8 cellular contexts compared by ENCODE assay signal in the genomic region with DNA sequence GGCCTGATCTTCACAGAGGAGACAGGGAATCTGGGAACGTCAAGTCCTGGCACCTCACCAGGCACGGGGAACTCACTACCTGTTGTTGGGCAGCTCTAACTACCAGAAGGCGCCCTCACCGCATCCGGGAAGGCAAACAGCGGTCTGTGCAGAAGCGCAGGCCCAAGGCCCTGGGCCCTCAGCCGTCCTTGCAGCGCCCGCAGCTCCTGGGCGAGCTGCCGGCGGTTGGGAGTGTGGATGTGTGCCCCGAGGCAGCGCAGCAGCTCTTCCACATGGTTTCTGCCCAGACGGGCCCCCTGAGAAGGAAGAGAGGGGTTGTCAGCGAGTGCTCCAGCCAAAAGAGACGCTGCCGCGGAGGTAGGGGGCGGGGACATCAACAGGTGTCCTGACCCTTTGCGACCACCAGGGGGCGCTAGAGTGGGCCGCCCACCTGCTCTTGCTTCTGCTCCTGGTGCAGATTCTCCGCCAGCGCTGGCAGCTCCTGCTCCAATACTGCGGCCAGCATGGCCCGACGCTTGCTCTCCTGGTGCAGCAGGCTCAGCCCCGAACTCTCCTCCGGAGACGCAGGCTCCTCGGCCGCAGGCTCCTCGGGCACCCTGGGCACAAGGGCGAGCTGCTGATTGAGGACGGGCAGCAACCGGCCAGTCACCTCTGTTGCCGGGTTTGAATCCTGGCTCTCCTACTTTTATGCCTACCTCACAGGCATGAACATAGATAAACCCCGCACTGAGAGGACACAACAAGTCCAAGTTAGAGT. TPM values are rescaled to one million over a fixed set of nuclear protein-coding genes. Genes with fewer than 3 reads are reported as not detected.
DNase-seq lines count a peak whose midpoint lies in the region; ATAC-seq and TF ChIP-seq lines count a peak whose summit lies in the region.

No MANE protein-coding gene starts in this region.

- 29 to 41% methylated on average over 40 of the region's 40 CpGs for WGBS in lung, 2 donors

- peaks cover 43% of the 10 kb centered on the region for H3K4me1 Mint-ChIP-seq in activated CD4-positive, alpha-beta T cell treated with anti-CD3 and anti-CD28 coated beads, Interleukin-2, amount 10 ng/mL, durations not matched to agents 7 days and 5 days

- H3K36me3 Mint-ChIP-seq in activated CD4-positive, alpha-beta T cell treated with anti-CD3 and anti-CD28 coated beads, Interleukin-2, amount 10 ng/mL, durations not matched to agents 7 days and 5 days (ENCODE audit: low read depth): no peaks in the 10 kb centered on the region

- peak; percentile 70 for ATAC-seq in lung (ENCODE audit: insufficient read depth, low FRiP score)
- ATAC-seq in GM21390 (IDR thresholded peaks at IDR 0.05; ENCODE audit: unreplicated experiment): no peak

- H3K27ac Mint-ChIP-seq in activated CD4-positive, alpha-beta T cell treated with anti-CD3 and anti-CD28 coated beads, Interleukin-2, amount 10 ng/mL, durations not matched to agents 7 days and 5 days: peak overlapping the region; percentile 93

- DNase-seq in AG20443 (ENCODE audit: low spot score) (peak; percentile 88), GM19240 (ENCODE audit: insufficient read length, low spot score) (peak; percentile 97), NCI-H2171 treated with DMSO at 0.1 percent for 48 hours (lab: John Stamatoyannopoulos, UW) (peak; percentile 55), coronary artery (ENCODE audit: low spot score) (no peak), lung (ENCODE audit: low spot score) (peak; percentile 72)
- peak; percentile 83 for DNase-seq in activated CD4-positive, alpha-beta T cell treated with anti-CD3 and anti-CD28 coated beads, Interleukin-2, amount 10 ng/mL, durations not matched to agents 7 days and 5 days
- peak; percentile 67 for DNase-seq in stimulated activated CD8-positive, alpha-beta memory T cell treated with anti-CD3 and anti-CD28 coated beads, Interleukin-12 subunit alpha, Interleukin-12 subunit beta, amount 100 ng/mL, for 1 hour (ENCODE audit: low read depth)

- H3K9me3 ChIP-seq in lung (ENCODE audit: control insufficient read depth in 2 of 2, insufficient read depth in 1 of 2, low read length in 1 of 2): no peaks in the 10 kb centered on the region

- peaks cover 0 to 3% of the 10 kb centered on the region in 2 donors for H3K4me1 ChIP-seq in lung (ENCODE audit: control insufficient read depth in 2 of 2, insufficient read depth in 2 of 2, low read length in 2 of 2)

- peak; percentile 94 for TF ChIP-seq CTCF in coronary artery (IDR thresholded peaks at IDR 0.05)
- TF ChIP-seq CTCF in lung (IDR thresholded peaks at IDR 0.05; ENCODE audit: control extremely low read depth, extremely low read depth): peak; percentile 88

- POLR2A ChIA-PET in activated CD4-positive, alpha-beta T cell treated with anti-CD3 and anti-CD28 coated beads, Interleukin-2, amount 10 ng/mL, durations not matched to agents 7 days and 5 days (lab: Charles Lee): no interaction called here

- peak overlapping the region in 1 of 2 donors; percentile 16 for H3K27ac ChIP-seq in coronary artery
- no peak overlapping the region for H3K27ac ChIP-seq in lung (ENCODE audit: low read depth in 1 of 2, low read length in 1 of 2)

- H3K36me3 ChIP-seq in lung (ENCODE audit: control insufficient read depth in 2 of 2, insufficient read depth in 2 of 2, low read length in 2 of 2): peaks cover 0 to 76% of the 10 kb centered on the region in 2 donors

- no peaks in the 10 kb centered on the region for H3K27me3 ChIP-seq in lung (ENCODE audit: control insufficient read depth, insufficient read depth)

- H3K4me3 Mint-ChIP-seq in activated CD4-positive, alpha-beta T cell treated with anti-CD3 and anti-CD28 coated beads, Interleukin-2, amount 10 ng/mL, durations not matched to agents 7 days and 5 days: peak overlapping the region; percentile 72

- peaks cover 3% of the 10 kb centered on the region for H3K27me3 Mint-ChIP-seq in activated CD4-positive, alpha-beta T cell treated with anti-CD3 and anti-CD28 coated beads, Interleukin-2, amount 10 ng/mL, durations not matched to agents 7 days and 5 days

- H3K4me3 ChIP-seq in coronary artery (no peak overlapping the region), lung (no peak overlapping the region)

- CTCF ChIA-PET in activated CD4-positive, alpha-beta T cell treated with anti-CD3 and anti-CD28 coated beads, Interleukin-2, amount 10 ng/mL, durations not matched to agents 7 days and 5 days (lab: Charles Lee): interaction anchor here (0.5 to 4.9 kb wide), 30 partner anchors 10 to 1329 kb away, joined by 3 to 68 read pairs (median 4); a partner anchor contains a TSS

- no peaks in the 10 kb centered on the region for H3K9me3 Mint-ChIP-seq in activated CD4-positive, alpha-beta T cell treated with anti-CD3 and anti-CD28 coated beads, Interleukin-2, amount 10 ng/mL, durations not matched to agents 7 days and 5 days

RNA-seq across cellular contexts. Expression of a gene that starts 9.3 kb away (rescaled TPM):
- total RNA-seq in activated CD4-positive, alpha-beta T cell treated with anti-CD3 and anti-CD28 coated beads, Interleukin-2, amount 10 ng/mL, durations not matched to agents 7 days and 5 days: 1 to 10 TPM; 6.4 to 7.6 TPM
- 10 to 100 TPM; 17.0 to 96.6 TPM for total RNA-seq in lung
- 10 to 100 TPM; 53.1 to 72.5 TPM for polyA plus RNA-seq in lung

RNA-seq across cellular contexts. Expression of a gene that starts 15.6 kb away (rescaled TPM):
- total RNA-seq in activated CD4-positive, alpha-beta T cell treated with anti-CD3 and anti-CD28 coated beads, Interleukin-2, amount 10 ng/mL, durations not matched to agents 7 days and 5 days: 100 to 1,000 TPM in 1 of 2 experiments, 10 to 100 TPM in 1; 83.5 to 106 TPM
- total RNA-seq in lung: 10 to 100 TPM; 10.5 to 58.0 TPM
- polyA plus RNA-seq in lung: 10 to 100 TPM; 27.7 to 41.6 TPM

RNA-seq across cellular contexts. Expression of a gene that starts 17.2 kb away (rescaled TPM):
- total RNA-seq in activated CD4-positive, alpha-beta T cell treated with anti-CD3 and anti-CD28 coated beads, Interleukin-2, amount 10 ng/mL, durations not matched to agents 7 days and 5 days: not detected
- total RNA-seq in lung: 100 to 1,000 TPM in 1 of 2 donors, 10 to 100 TPM in 1; 36.6 to 611 TPM
- 100 to 1,000 TPM; 452 to 489 TPM for polyA plus RNA-seq in lung

RNA-seq across cellular contexts. Expression of a gene that starts 25.7 kb away (rescaled TPM):
- not detected for total RNA-seq in activated CD4-positive, alpha-beta T cell treated with anti-CD3 and anti-CD28 coated beads, Interleukin-2, amount 10 ng/mL, durations not matched to agents 7 days and 5 days
- 10 to 100 TPM in 1 of 2 donors, 1 to 10 TPM in 1; 6.3 to 19.8 TPM for total RNA-seq in lung
- polyA plus RNA-seq in lung: 10 to 100 TPM in 1 of 2 donors, 1 to 10 TPM in 1; 6.8 to 11.0 TPM

RNA-seq across cellular contexts. Expression of a gene that starts 35.0 kb away (rescaled TPM):
- under 1 TPM in 1 of 2 experiments, not detected in 1; 0.21 TPM for total RNA-seq in activated CD4-positive, alpha-beta T cell treated with anti-CD3 and anti-CD28 coated beads, Interleukin-2, amount 10 ng/mL, durations not matched to agents 7 days and 5 days
- total RNA-seq in lung: under 1 TPM; 0.51 to 0.58 TPM
- polyA plus RNA-seq in lung: 1 to 10 TPM; 1.3 to 1.8 TPM

Comparison
In these comparisons a context has a peak if more than half of its experiments do, and no peak if none do; other contexts are left out.
1. RNA of a gene that starts 17.2 kb away (total RNA-seq): 36.6 to 611 TPM in lung; not detected in activated CD4-positive, alpha-beta T cell treated with anti-CD3 and anti-CD28 coated beads, Interleukin-2, amount 10 ng/mL, durations not matched to agents 7 days and 5 days; every median in the first group is over 10 times any median in the second.